Comparison of ENCODE assay signal across 5 cellular contexts in genomic region chr14:26004342-26004741, GRCh38.
"Had no signal": no experiment of that assay in that cellular context is flagged by ENCODE, and none has a peak within 500 bp of the region (broad histone marks: within the 10 kb centered on the region; RNA-seq: fewer than 3 reads in every experiment).

No MANE protein-coding gene starts in this region.

- H3K4me3 ChIP-seq: K562 had no signal

- ATAC-seq: HepG2, K562 had no signal

- DNase-seq: IMR-90, KBM-7 had no signal

- H3K27ac ChIP-seq: HL-60 had no signal
